Comparison of ENCODE assay signal across 22 cellular contexts in the genomic region with DNA sequence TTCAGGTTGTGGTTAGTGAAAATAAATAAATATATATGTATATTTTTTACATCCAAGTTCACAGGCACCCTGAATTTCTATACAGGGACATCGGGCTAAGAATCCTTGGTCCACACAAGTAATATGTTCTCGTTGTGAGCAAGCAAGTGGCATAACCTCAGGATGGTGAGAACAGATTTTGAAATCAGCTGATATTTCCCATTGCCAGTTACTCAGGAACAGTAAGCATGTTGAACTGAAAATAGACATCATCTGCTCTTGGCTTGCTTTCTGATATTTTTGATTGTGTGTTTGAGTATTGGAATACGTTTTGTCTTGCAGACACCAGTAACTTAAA. TPM values are rescaled to one million over a fixed set of nuclear protein-coding genes. Genes with fewer than 3 reads are reported as not detected.
A peak's percentile ranks its signal among the peaks of the same experiment; 100 is the strongest.
DNase-seq lines count a peak whose midpoint lies in the region; ATAC-seq and TF ChIP-seq lines count a peak whose summit lies in the region.
"Had no signal": no experiment of that assay in that cellular context is flagged by ENCODE, and none has a peak within 500 bp of the region (broad histone marks: within the 10 kb centered on the region; RNA-seq: fewer than 3 reads in every experiment).

No MANE protein-coding gene starts in this region.

- peaks cover 12 to 13% of the 10 kb centered on the region in 2 donors for H3K36me3 Mint-ChIP-seq in CD14-positive monocyte
- H3K36me3 Mint-ChIP-seq: neural progenitor cell had no signal

- peaks cover 51% of the 10 kb centered on the region for H3K4me1 Mint-ChIP-seq in CD14-positive monocyte
- H3K4me1 Mint-ChIP-seq: neural progenitor cell had no signal

- H3K27me3 ChIP-seq in neutrophil = no peaks in the 10 kb centered on the region
- H3K27me3 ChIP-seq: neural progenitor cell had no signal

- peak overlapping the region in 1 of 2 donors; percentile 91 for H3K4me3 Mint-ChIP-seq in CD14-positive monocyte
- H3K4me3 Mint-ChIP-seq: activated T-cell treated with anti-CD3 and anti-CD28 coated beads, Interleukin-2, amount 50 U/mL, for 4 hours; neural progenitor cell had no signal

- H3K27ac ChIP-seq in neutrophil = peak overlapping the region; percentile 84
- H3K27ac ChIP-seq: neural progenitor cell had no signal

- ATAC-seq in GM21619 (IDR thresholded peaks at IDR 0.05; ENCODE audit: unreplicated experiment) = no peak
- ATAC-seq in HG03108 (IDR thresholded peaks at IDR 0.05; ENCODE audit: unreplicated experiment) = no peak
- ATAC-seq: activated T-cell treated with anti-CD3 and anti-CD28 coated beads, Interleukin-2, amount 50 U/mL, for 4 hours had no signal

- intact Hi-C loops in CD14-positive monocyte (cut with micrococcal nuclease) = no loop called here

- TF ChIP-seq CTCF in CD14-positive monocyte (IDR thresholded peaks at IDR 0.05) = no peak
- no peak for TF ChIP-seq CTCF in neutrophil (IDR thresholded peaks at IDR 0.05)

- no peaks in the 10 kb centered on the region for H3K9me3 Mint-ChIP-seq in CD14-positive monocyte
- H3K9me3 Mint-ChIP-seq: activated T-cell treated with anti-CD3 and anti-CD28 coated beads, Interleukin-2, amount 50 U/mL, for 4 hours; neural progenitor cell had no signal

- DNase-seq in CD14-positive monocyte (ENCODE audit: low spot score) (no peak), M059J (ENCODE audit: low read depth) (peak; percentile 10), cerebellar cortex (ENCODE audit: low spot score) (peak; percentile 88)
- no peak for DNase-seq in activated CD4-positive, alpha-beta T cell treated with anti-CD3 and anti-CD28 coated beads, Interleukin-2, amount 50 U/mL, for 1 hour
- DNase-seq: activated CD4-positive, alpha-beta T cell treated with anti-CD3 and anti-CD28 coated beads, Interleukin-2, amount 50 U/mL, for 48 hours; activated naive CD4-positive, alpha-beta T cell treated with anti-CD3 and anti-CD28 coated beads, Interleukin-2, amount 50 U/mL, for 16 hours; activated T-cell treated with anti-CD3 and anti-CD28 coated beads, Interleukin-2, amount 50 U/mL, for 4 hours; DND-41; foreskin melanocyte; Karpas-422; left cardiac atrium; midbrain; NCI-H1417 treated with DMSO at 0.1 percent for 48 hours; NCI-H526 treated with DMSO at 0.1 percent for 48 hours; T-helper 2 cell; WERI-Rb-1 had no signal

- H3K27ac Mint-ChIP-seq in CD14-positive monocyte = peak overlapping the region in 5 of 7 donors; percentile 69 to 93 (median 88)
- H3K27ac Mint-ChIP-seq: neural progenitor cell had no signal

- peak overlapping the region; percentile 44 to 45 for H3K4me3 ChIP-seq in neutrophil (ENCODE audit: low read depth in 1 of 2, low read length in 1 of 2)
- H3K4me3 ChIP-seq: neural progenitor cell had no signal

- H3K4me1 ChIP-seq in neutrophil (ENCODE audit: control insufficient read depth in 1 of 2, insufficient read depth in 1 of 2, low read depth in 1 of 2, low read length in 1 of 2) = peaks cover 49 to 50% of the 10 kb centered on the region in 2 experiments
- H3K4me1 ChIP-seq: neural progenitor cell had no signal

- no peaks in the 10 kb centered on the region for H3K9me3 ChIP-seq in neutrophil

- H3K36me3 ChIP-seq in neutrophil = no peaks in the 10 kb centered on the region
- H3K36me3 ChIP-seq: neural progenitor cell, WERI-Rb-1 had no signal

- peaks cover 0 to 4% (median 0%) of the 10 kb centered on the region in 3 donors for H3K27me3 Mint-ChIP-seq in CD14-positive monocyte (ENCODE audit: low read depth in 3 of 3)

RNA-seq across cellular contexts. Expression of gene CHGB, which starts 48.6 kb away (rescaled TPM):
- polyA plus RNA-seq in CD14-positive monocyte = not detected
- total RNA-seq in M059J (2014; rRNA removed; shearing (Covaris generic)) = 0.64 TPM in 1 of 2 replicates, not detected in the other
- total RNA-seq: dermis blood vessel endothelial cell, pulmonary artery endothelial cell had no signal

Comparison
In these comparisons a context has a peak if more than half of its experiments do, and no peak if none do; other contexts are left out.
1. DNase-seq: peak in M059J (single experiment) and cerebellar cortex (single experiment); none in CD14-positive monocyte (single experiment) and activated CD4-positive, alpha-beta T cell treated with anti-CD3 and anti-CD28 coated beads, Interleukin-2, amount 50 U/mL, for 1 hour (single experiment).